In genomic region chr1:223709598-223709997, GRCh38 we compare ENCODE assay signal across 13 cellular contexts. TPM values are rescaled to one million over a fixed set of nuclear protein-coding genes. Genes with fewer than 3 reads are reported as not detected.
DNase-seq lines count a peak whose midpoint lies in the region; ATAC-seq and TF ChIP-seq lines count a peak whose summit lies in the region.
"Had no signal": no experiment of that assay in that cellular context is flagged by ENCODE, and none has a peak within 500 bp of the region (broad histone marks: within the 10 kb centered on the region; RNA-seq: fewer than 3 reads in every experiment).

No MANE protein-coding gene starts in this region.

- no TSS peak for BruUV-seq in mammary epithelial cell (replicated peaks; lab: Mats Ljungman, UMichigan)

- H3K9me3 ChIP-seq in CD4-positive, alpha-beta memory T cell (ENCODE audit: control insufficient read depth in 1 of 2, low read length in 2 of 2), result no peaks in the 10 kb centered on the region
- H3K9me3 ChIP-seq in mammary epithelial cell (replicated peaks; ENCODE audit: insufficient read depth, low read length), result no peaks in the 10 kb centered on the region

- no peaks in the 10 kb centered on the region for H3K36me3 ChIP-seq in CD4-positive, alpha-beta memory T cell (ENCODE audit: insufficient read depth, low read length)
- no peaks in the 10 kb centered on the region for H3K36me3 ChIP-seq in mammary epithelial cell (ENCODE audit: insufficient read depth, low read length)
- H3K36me3 ChIP-seq: WERI-Rb-1 had no signal

- no peak overlapping the region for H3K4me3 Mint-ChIP-seq in CD4-positive, alpha-beta memory T cell
- peak overlapping the region; percentile 40 to 81 (median 69) for H3K4me3 Mint-ChIP-seq in nephron
- H3K4me3 Mint-ChIP-seq: activated T-cell treated with anti-CD3 and anti-CD28 coated beads, Interleukin-2, amount 50 U/mL, for 24 hours; H9; stimulated activated memory B cell treated with anti-CD40 and anti-IgM and Interleukin-4, amounts not matched to agents 10 μg/mL and 1 μg/mL and 100 μg/mL, for 72 hours had no signal

- POLR2A ChIA-PET in CD4-positive, alpha-beta memory T cell (lab: Charles Lee; ENCODE audit: partially characterized antibody), result no interaction called here

- intact Hi-C loops in CD4-positive, alpha-beta memory T cell (cut with micrococcal nuclease), result no loop called here
- intact Hi-C loops in mammary epithelial cell (cut with micrococcal nuclease), result loop anchor here (10.0 kb wide), 1 partner anchor 785 kb away; no protein-coding TSS in a partner anchor

- H3K79me2 ChIP-seq in mammary epithelial cell (ENCODE audit: insufficient read depth, low read length), result peaks cover 30% of the 10 kb centered on the region

- no peaks in the 10 kb centered on the region for H3K27me3 Mint-ChIP-seq in CD4-positive, alpha-beta memory T cell
- H3K27me3 Mint-ChIP-seq in nephron (ENCODE audit: low read depth), result peaks cover 7% of the 10 kb centered on the region
- H3K27me3 Mint-ChIP-seq: activated T-cell treated with anti-CD3 and anti-CD28 coated beads, Interleukin-2, amount 50 U/mL, for 24 hours; stimulated activated memory B cell treated with anti-CD40 and anti-IgM and Interleukin-4, amounts not matched to agents 10 μg/mL and 1 μg/mL and 100 μg/mL, for 72 hours had no signal

- no peak overlapping the region for H3K4me2 ChIP-seq in mammary epithelial cell (ENCODE audit: insufficient read depth, low read depth, low read length)

- H3K27ac ChIP-seq in CD4-positive, alpha-beta memory T cell (ENCODE audit: low read depth, low read length), result no peak overlapping the region
- H3K27ac ChIP-seq in mammary epithelial cell (ENCODE audit: insufficient read depth, low read depth, low read length), result no peak overlapping the region
- H3K27ac ChIP-seq: WERI-Rb-1 had no signal

- no peak overlapping the region for H3K4me3 ChIP-seq in CD4-positive, alpha-beta memory T cell (ENCODE audit: low read length in 2 of 2)
- no peak overlapping the region for H3K4me3 ChIP-seq in LNCaP clone FGC (ENCODE audit: low read depth, low read length)
- no peak overlapping the region for H3K4me3 ChIP-seq in mammary epithelial cell (replicated peaks in 1 of 3; ENCODE audit: insufficient read depth in 1 of 3, low read depth in 2 of 3, low read length in 3 of 3)

- H3K4me1 Mint-ChIP-seq in CD4-positive, alpha-beta memory T cell, result peaks cover 23 to 47% (median 34%) of the 10 kb centered on the region in 4 donors
- peaks cover 66% of the 10 kb centered on the region for H3K4me1 Mint-ChIP-seq in nephron

- H3K9me3 Mint-ChIP-seq in CD4-positive, alpha-beta memory T cell, result no peaks in the 10 kb centered on the region
- no peaks in the 10 kb centered on the region for H3K9me3 Mint-ChIP-seq in nephron
- H3K9me3 Mint-ChIP-seq: activated T-cell treated with anti-CD3 and anti-CD28 coated beads, Interleukin-2, amount 50 U/mL, for 24 hours; H9; stimulated activated memory B cell treated with anti-CD40 and anti-IgM and Interleukin-4, amounts not matched to agents 10 μg/mL and 1 μg/mL and 100 μg/mL, for 72 hours had no signal

- H3K27me3 ChIP-seq in CD4-positive, alpha-beta memory T cell (ENCODE audit: insufficient read depth, low read length), result no peaks in the 10 kb centered on the region
- H3K27me3 ChIP-seq in mammary epithelial cell (ENCODE audit: insufficient read depth, low read length), result no peaks in the 10 kb centered on the region

- DNase-seq in CD4-positive, alpha-beta memory T cell, result no peak
- DNase-seq in LNCaP clone FGC (ENCODE audit: low read depth) (no peak), mammary epithelial cell (no peak), islet precursor cell (no peak), NCI-H1436 treated with DMSO at 0.1 percent for 48 hours (lab: John Stamatoyannopoulos, UW) (no peak)
- DNase-seq: activated T-cell treated with anti-CD3 and anti-CD28 coated beads, Interleukin-2, amount 50 U/mL, for 24 hours; cerebellar nuclear complex; H9; NCI-H1417 treated with DMSO at 0.1 percent for 48 hours; WERI-Rb-1 had no signal

- in situ Hi-C loops in mammary epithelial cell (cut with MboI; ENCODE audit: low sequenced_read_pairs in 2 of 2), result no loop called here

- no peak overlapping the region for H2AFZ ChIP-seq in mammary epithelial cell (ENCODE audit: low read depth, low read length)

- dilution Hi-C loops in mammary epithelial cell (cut with HindIII; ENCODE audit: low sequenced_read_pairs), result loop anchor here (5.0 kb wide), 1 partner anchor 73 kb away; no protein-coding TSS in a partner anchor

- H3K27ac Mint-ChIP-seq in CD4-positive, alpha-beta memory T cell, result peak overlapping the region in 4 of 7 donors; percentile 4 to 91 (median 32)
- peak overlapping the region; percentile 29 to 90 (median 78) for H3K27ac Mint-ChIP-seq in nephron
- H3K27ac Mint-ChIP-seq: activated T-cell treated with anti-CD3 and anti-CD28 coated beads, Interleukin-2, amount 50 U/mL, for 24 hours; H9 had no signal

- H3K9ac ChIP-seq in mammary epithelial cell (ENCODE audit: insufficient read depth, low read length), result no peak overlapping the region

- peaks cover 34% of the 10 kb centered on the region for H3K4me1 ChIP-seq in CD4-positive, alpha-beta memory T cell (ENCODE audit: insufficient read depth, low read length)
- H3K4me1 ChIP-seq in mammary epithelial cell (ENCODE audit: insufficient read depth, low read length), result peaks cover 64% of the 10 kb centered on the region

- WGBS in mammary epithelial cell (ENCODE audit: low coverage, missing lambda C conversion rate), result 68% methylated on average over 3 of the region's 3 CpGs

- CTCF ChIA-PET in CD4-positive, alpha-beta memory T cell (lab: Charles Lee; ENCODE audit: partially characterized antibody), result interaction anchor here (0.7 to 5.2 kb wide), 3 partner anchors 8 to 41 kb away, joined by 3 to 100 read pairs (median 4); no protein-coding TSS in a partner anchor
- CTCF ChIA-PET in mammary epithelial cell (lab: Charles Lee; ENCODE audit: low non-redundant PET), result no interaction called here

- H3K36me3 Mint-ChIP-seq in CD4-positive, alpha-beta memory T cell, result peaks cover 0 to 3% of the 10 kb centered on the region in 2 donors
- no peaks in the 10 kb centered on the region for H3K36me3 Mint-ChIP-seq in nephron (ENCODE audit: low read depth)
- H3K36me3 Mint-ChIP-seq: stimulated activated memory B cell treated with anti-CD40 and anti-IgM and Interleukin-4, amounts not matched to agents 10 μg/mL and 1 μg/mL and 100 μg/mL, for 72 hours had no signal

- no peak for ATAC-seq in HG03571 (IDR thresholded peaks at IDR 0.05; ENCODE audit: unreplicated experiment)
- ATAC-seq: stimulated activated memory B cell treated with anti-CD40 and anti-IgM and Interleukin-4, amounts not matched to agents 10 μg/mL and 1 μg/mL and 100 μg/mL, for 72 hours had no signal

- TF ChIP-seq CTCF in LNCaP clone FGC (IDR thresholded peaks at IDR 0.05; ENCODE audit: control insufficient read depth, extremely low read depth, insufficient read depth) (peak; percentile 8; the same call in 1 of the 2 replicates), mammary epithelial cell (conservative IDR thresholded peaks at IDR 0.05 in 1 of 2, IDR thresholded peaks at IDR 0.05 in 1 of 2; ENCODE audit: extremely low read depth in 1 of 2, insufficient read depth in 1 of 2, low read depth in 1 of 2, low read length in 2 of 2) (peak; percentile 36 to 37), nephron (IDR thresholded peaks at IDR 0.05; ENCODE audit: unreplicated experiment in 3 of 3) (peak; percentile 45 to 57 (median 53))

- H4K20me1 ChIP-seq in mammary epithelial cell (ENCODE audit: insufficient read depth, low read length), result no peaks in the 10 kb centered on the region

RNA-seq across cellular contexts. Expression of gene CAPN2, which starts 2.7 kb away (rescaled TPM):
- total RNA-seq in CD4-positive, alpha-beta memory T cell, result 100 to 1,000 TPM; 178 to 180 TPM
- 100 to 1,000 TPM; 146 to 231 TPM for polyA plus RNA-seq in CD4-positive, alpha-beta memory T cell
- 100 to 1,000 TPM; 270 to 454 TPM for total RNA-seq in mammary epithelial cell
- polyA plus RNA-seq in mammary epithelial cell, result 234 TPM
- polyA minus RNA-seq in mammary epithelial cell, result 517 TPM

RNA-seq across cellular contexts. Expression of gene CAPN8, which starts 44.1 kb away (rescaled TPM):
- under 1 TPM; 0.32 to 0.55 TPM for total RNA-seq in CD4-positive, alpha-beta memory T cell
- under 1 TPM in 1 of 2 donors, not detected in 1; 0.33 TPM for polyA plus RNA-seq in CD4-positive, alpha-beta memory T cell
- total RNA-seq in mammary epithelial cell, result 1 to 10 TPM; 5.2 to 9.5 TPM
- 4.5 TPM for polyA plus RNA-seq in mammary epithelial cell
- polyA minus RNA-seq in mammary epithelial cell, result 0.78 TPM
- total RNA-seq: H9 had no signal

Comparison
In these comparisons a context has a peak if more than half of its experiments do, and no peak if none do; other contexts are left out.
1. H3K4me3 Mint-ChIP-seq: peak in nephron (3 of 3); none in CD4-positive, alpha-beta memory T cell (0 of 8).
2. Peak in every context shown above with its lines, with median percentiles within 50 percentile points of each other: CTCF ChIP-seq.